Comparison of ENCODE assay signal across 23 cellular contexts in genomic region chr15:35932541-35932940, GRCh38.
DNase-seq lines count a peak whose midpoint lies in the region; ATAC-seq, FAIRE-seq and TF ChIP-seq lines count a peak whose summit lies in the region.
"Had no signal": no experiment of that assay in that cellular context is flagged by ENCODE, and none has a peak within 500 bp of the region (broad histone marks: within the 10 kb centered on the region; RNA-seq: fewer than 3 reads in every experiment).

No MANE protein-coding gene starts in this region.

- H3K36me3 ChIP-seq in bronchial epithelial cell (ENCODE audit: control insufficient read depth, insufficient read depth, low read length), result no peaks in the 10 kb centered on the region
- no peaks in the 10 kb centered on the region for H3K36me3 ChIP-seq in HAP-1 (replicated peaks)
- H3K36me3 ChIP-seq: MG63 had no signal

- in situ Hi-C loops in HAP-1 (cut with MboI; ENCODE audit: low sequenced_read_pairs), result no loop called here

- no peak overlapping the region for H3K4me3 Mint-ChIP-seq in stimulated activated naive CD8-positive, alpha-beta T cell treated with anti-CD3 and anti-CD28 coated beads, Interleukin-15, amount 100 ng/mL, for 72 hours
- H3K4me3 Mint-ChIP-seq: IgD-negative memory B cell had no signal

- H3K4me1 ChIP-seq in HAP-1, result peaks cover 7% of the 10 kb centered on the region

- H3K27me3 Mint-ChIP-seq in stimulated activated naive CD8-positive, alpha-beta T cell treated with anti-CD3 and anti-CD28 coated beads, Interleukin-15, amount 100 ng/mL, for 72 hours, result no peaks in the 10 kb centered on the region
- H3K27me3 Mint-ChIP-seq: IgD-negative memory B cell had no signal

- H3K9me3 Mint-ChIP-seq in stimulated activated naive CD8-positive, alpha-beta T cell treated with anti-CD3 and anti-CD28 coated beads, Interleukin-15, amount 100 ng/mL, for 72 hours, result no peaks in the 10 kb centered on the region
- H3K9me3 Mint-ChIP-seq: IgD-negative memory B cell had no signal

- no peak for TF ChIP-seq CTCF in bronchial epithelial cell (IDR thresholded peaks at IDR 0.05; ENCODE audit: insufficient read depth, low read length, severe bottlenecking)

- no peak overlapping the region for H3K4me3 ChIP-seq in bronchial epithelial cell (ENCODE audit: low read depth, low read length)
- no peak overlapping the region for H3K4me3 ChIP-seq in HAP-1
- H3K4me3 ChIP-seq: MG63 had no signal

- FAIRE-seq in bronchial epithelial cell (lab: Jason Lieb, UNC), result peak; percentile 43
- FAIRE-seq: G401.6, HTR-8/SVneo had no signal

- H3K4me1 Mint-ChIP-seq in stimulated activated naive CD8-positive, alpha-beta T cell treated with anti-CD3 and anti-CD28 coated beads, Interleukin-15, amount 100 ng/mL, for 72 hours, result no peaks in the 10 kb centered on the region
- H3K4me1 Mint-ChIP-seq: IgD-negative memory B cell had no signal

- H3K27ac Mint-ChIP-seq in stimulated activated naive CD8-positive, alpha-beta T cell treated with anti-CD3 and anti-CD28 coated beads, Interleukin-15, amount 100 ng/mL, for 72 hours, result no peak overlapping the region
- H3K27ac Mint-ChIP-seq: IgD-negative memory B cell had no signal

- no peak for ATAC-seq in stimulated activated naive CD8-positive, alpha-beta T cell treated with anti-CD3 and anti-CD28 coated beads, Interleukin-15, amount 100 ng/mL, for 72 hours
- ATAC-seq: HCT116 had no signal

- DNase-seq in NCI-H1694 treated with DMSO at 0.1 percent for 48 hours (lab: John Stamatoyannopoulos, UW) (peak; percentile 17), bronchial epithelial cell (ENCODE audit: low read depth) (no peak), kidney glomerular epithelial cell (lab: John Stamatoyannopoulos, UW) (peak; percentile 4), NCI-H510A treated with DMSO at 0.1 percent for 48 hours (lab: John Stamatoyannopoulos, UW) (no peak), HAP-1 (ENCODE audit: low spot score in 2 of 2) (no peak)
- no peak for DNase-seq in stimulated activated naive CD8-positive, alpha-beta T cell treated with anti-CD3 and anti-CD28 coated beads, Interleukin-15, amount 100 ng/mL, for 72 hours
- no peak for DNase-seq in activated CD8-positive, alpha-beta memory T cell treated with anti-CD3 and anti-CD28 coated beads, Interleukin-2, amount 50 U/mL, for 4 hours
- DNase-seq: AML-193, COR-L47, DMS 273 treated with DMSO at 0.1 percent for 48 hours, DND-41, Karpas-422, MG63, NCI-H1048, NCI-H1436 treated with DMSO at 0.1 percent for 48 hours, NCI-H2081 treated with DMSO at 0.1 percent for 48 hours, NCI-H446 treated with DMSO at 0.1 percent for 48 hours, NCI-H774, SHP77 treated with DMSO at 0.1 percent for 48 hours had no signal

- H3K27me3 ChIP-seq in bronchial epithelial cell (ENCODE audit: control insufficient read depth, insufficient read depth, low read length) (peaks cover 1% of the 10 kb centered on the region), HAP-1 (ENCODE audit: low read depth) (no peaks in the 10 kb centered on the region)
- H3K27me3 ChIP-seq: MG63 had no signal

- H3K9me3 ChIP-seq in HAP-1, result no peaks in the 10 kb centered on the region
- H3K9me3 ChIP-seq: MG63 had no signal

Comparison
In these comparisons a context has a peak if more than half of its experiments do, and no peak if none do; other contexts are left out.
1. DNase-seq: peak in NCI-H1694 treated with DMSO at 0.1 percent for 48 hours (single experiment) and kidney glomerular epithelial cell (single experiment); none in bronchial epithelial cell (single experiment), stimulated activated naive CD8-positive, alpha-beta T cell treated with anti-CD3 and anti-CD28 coated beads, Interleukin-15, amount 100 ng/mL, for 72 hours (0 of 2), NCI-H510A treated with DMSO at 0.1 percent for 48 hours (single experiment), activated CD8-positive, alpha-beta memory T cell treated with anti-CD3 and anti-CD28 coated beads, Interleukin-2, amount 50 U/mL, for 4 hours (single experiment) and HAP-1 (0 of 2).